Comparison of ENCODE assay signal across 1 cellular context in the genomic region with DNA sequence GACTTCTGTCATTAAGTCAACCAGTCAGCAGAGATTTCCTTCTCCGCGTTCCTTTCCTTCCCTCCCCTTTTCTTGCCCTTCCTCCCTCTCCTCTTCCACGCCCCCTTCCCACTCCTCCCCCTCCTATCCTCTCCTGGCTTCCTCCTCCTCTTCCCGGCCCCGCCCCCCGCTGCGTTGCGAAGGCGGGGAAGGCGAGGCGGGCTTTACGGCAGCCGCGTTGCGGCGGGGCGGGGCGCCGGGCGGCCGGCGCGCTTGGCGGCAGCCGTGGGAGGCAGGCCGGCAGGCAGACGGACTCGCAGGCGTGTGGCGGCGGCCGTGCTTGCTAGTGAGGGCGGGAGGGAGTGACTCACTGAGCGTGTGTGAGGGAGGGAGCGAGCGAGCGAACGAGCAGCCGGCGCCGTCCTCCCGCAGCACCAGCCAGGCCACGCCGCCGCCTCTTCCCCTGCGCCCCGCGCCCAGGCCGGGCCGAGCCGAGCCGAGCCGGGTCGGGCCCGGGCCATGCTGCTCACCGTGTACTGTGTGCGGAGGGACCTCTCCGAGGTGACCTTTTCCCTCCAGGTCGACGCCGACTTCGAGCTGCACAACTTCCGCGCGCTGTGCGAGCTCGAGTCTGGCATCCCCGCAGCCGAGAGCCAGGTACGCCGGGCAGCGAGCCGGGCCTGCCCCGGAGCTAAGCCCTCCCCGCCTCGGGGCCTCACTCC.
TF ChIP-seq lines count a peak whose summit lies in the region.

A gene (plus strand): TSS at position 286 of the 701 bp plus-strand sequence. CDS start 213 bp downstream, at position 499.

TF ChIP-seq in H1, 55 proteins besides CTCF, POLR2A, EP300 and RAD21:
- no peak for TF ChIP-seq CTBP2 (IDR thresholded peaks at IDR 0.05; ENCODE audit: borderline replicate concordance, insufficient read depth, insufficient read length, low read length)
- no peak for TF ChIP-seq SP2 (IDR thresholded peaks at IDR 0.05; ENCODE audit: low read length)
- no peak for TF ChIP-seq NRF1 (IDR thresholded peaks at IDR 0.05; ENCODE audit: low read depth, low read length)
- no peak for TF ChIP-seq BACH1 (IDR thresholded peaks at IDR 0.05; ENCODE audit: low read length)
- peak in 1 of 2 experiments; percentile 65; a peak in 2 of 4 replicates for TF ChIP-seq SIN3A (conservative IDR thresholded peaks at IDR 0.05 in 1 of 2, IDR thresholded peaks at IDR 0.05 in 1 of 2; ENCODE audit: low read depth in 1 of 2, low read length in 2 of 2)
- TF ChIP-seq SUZ12 (IDR thresholded peaks at IDR 0.05; ENCODE audit: low read length) = no peak
- TF ChIP-seq ZNF274 (IDR thresholded peaks at IDR 0.05; ENCODE audit: borderline replicate concordance, extremely low read depth, low read length) = no peak
- TF ChIP-seq, protein P1, sequence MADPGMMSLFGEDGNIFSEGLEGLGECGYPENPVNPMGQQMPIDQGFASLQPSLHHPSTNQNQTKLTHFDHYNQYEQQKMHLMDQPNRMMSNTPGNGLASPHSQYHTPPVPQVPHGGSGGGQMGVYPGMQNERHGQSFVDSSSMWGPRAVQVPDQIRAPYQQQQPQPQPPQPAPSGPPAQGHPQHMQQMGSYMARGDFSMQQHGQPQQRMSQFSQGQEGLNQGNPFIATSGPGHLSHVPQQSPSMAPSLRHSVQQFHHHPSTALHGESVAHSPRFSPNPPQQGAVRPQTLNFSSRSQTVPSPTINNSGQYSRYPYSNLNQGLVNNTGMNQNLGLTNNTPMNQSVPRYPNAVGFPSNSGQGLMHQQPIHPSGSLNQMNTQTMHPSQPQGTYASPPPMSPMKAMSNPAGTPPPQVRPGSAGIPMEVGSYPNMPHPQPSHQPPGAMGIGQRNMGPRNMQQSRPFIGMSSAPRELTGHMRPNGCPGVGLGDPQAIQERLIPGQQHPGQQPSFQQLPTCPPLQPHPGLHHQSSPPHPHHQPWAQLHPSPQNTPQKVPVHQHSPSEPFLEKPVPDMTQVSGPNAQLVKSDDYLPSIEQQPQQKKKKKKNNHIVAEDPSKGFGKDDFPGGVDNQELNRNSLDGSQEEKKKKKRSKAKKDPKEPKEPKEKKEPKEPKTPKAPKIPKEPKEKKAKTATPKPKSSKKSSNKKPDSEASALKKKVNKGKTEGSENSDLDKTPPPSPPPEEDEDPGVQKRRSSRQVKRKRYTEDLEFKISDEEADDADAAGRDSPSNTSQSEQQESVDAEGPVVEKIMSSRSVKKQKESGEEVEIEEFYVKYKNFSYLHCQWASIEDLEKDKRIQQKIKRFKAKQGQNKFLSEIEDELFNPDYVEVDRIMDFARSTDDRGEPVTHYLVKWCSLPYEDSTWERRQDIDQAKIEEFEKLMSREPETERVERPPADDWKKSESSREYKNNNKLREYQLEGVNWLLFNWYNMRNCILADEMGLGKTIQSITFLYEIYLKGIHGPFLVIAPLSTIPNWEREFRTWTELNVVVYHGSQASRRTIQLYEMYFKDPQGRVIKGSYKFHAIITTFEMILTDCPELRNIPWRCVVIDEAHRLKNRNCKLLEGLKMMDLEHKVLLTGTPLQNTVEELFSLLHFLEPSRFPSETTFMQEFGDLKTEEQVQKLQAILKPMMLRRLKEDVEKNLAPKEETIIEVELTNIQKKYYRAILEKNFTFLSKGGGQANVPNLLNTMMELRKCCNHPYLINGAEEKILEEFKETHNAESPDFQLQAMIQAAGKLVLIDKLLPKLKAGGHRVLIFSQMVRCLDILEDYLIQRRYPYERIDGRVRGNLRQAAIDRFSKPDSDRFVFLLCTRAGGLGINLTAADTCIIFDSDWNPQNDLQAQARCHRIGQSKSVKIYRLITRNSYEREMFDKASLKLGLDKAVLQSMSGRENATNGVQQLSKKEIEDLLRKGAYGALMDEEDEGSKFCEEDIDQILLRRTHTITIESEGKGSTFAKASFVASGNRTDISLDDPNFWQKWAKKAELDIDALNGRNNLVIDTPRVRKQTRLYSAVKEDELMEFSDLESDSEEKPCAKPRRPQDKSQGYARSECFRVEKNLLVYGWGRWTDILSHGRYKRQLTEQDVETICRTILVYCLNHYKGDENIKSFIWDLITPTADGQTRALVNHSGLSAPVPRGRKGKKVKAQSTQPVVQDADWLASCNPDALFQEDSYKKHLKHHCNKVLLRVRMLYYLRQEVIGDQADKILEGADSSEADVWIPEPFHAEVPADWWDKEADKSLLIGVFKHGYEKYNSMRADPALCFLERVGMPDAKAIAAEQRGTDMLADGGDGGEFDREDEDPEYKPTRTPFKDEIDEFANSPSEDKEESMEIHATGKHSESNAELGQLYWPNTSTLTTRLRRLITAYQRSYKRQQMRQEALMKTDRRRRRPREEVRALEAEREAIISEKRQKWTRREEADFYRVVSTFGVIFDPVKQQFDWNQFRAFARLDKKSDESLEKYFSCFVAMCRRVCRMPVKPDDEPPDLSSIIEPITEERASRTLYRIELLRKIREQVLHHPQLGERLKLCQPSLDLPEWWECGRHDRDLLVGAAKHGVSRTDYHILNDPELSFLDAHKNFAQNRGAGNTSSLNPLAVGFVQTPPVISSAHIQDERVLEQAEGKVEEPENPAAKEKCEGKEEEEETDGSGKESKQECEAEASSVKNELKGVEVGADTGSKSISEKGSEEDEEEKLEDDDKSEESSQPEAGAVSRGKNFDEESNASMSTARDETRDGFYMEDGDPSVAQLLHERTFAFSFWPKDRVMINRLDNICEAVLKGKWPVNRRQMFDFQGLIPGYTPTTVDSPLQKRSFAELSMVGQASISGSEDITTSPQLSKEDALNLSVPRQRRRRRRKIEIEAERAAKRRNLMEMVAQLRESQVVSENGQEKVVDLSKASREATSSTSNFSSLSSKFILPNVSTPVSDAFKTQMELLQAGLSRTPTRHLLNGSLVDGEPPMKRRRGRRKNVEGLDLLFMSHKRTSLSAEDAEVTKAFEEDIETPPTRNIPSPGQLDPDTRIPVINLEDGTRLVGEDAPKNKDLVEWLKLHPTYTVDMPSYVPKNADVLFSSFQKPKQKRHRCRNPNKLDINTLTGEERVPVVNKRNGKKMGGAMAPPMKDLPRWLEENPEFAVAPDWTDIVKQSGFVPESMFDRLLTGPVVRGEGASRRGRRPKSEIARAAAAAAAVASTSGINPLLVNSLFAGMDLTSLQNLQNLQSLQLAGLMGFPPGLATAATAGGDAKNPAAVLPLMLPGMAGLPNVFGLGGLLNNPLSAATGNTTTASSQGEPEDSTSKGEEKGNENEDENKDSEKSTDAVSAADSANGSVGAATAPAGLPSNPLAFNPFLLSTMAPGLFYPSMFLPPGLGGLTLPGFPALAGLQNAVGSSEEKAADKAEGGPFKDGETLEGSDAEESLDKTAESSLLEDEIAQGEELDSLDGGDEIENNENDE (IDR thresholded peaks at IDR 0.05; ENCODE audit: insufficient replicate concordance, low read length) = no peak
- no peak for TF ChIP-seq CREB1 (IDR thresholded peaks at IDR 0.05)
- TF ChIP-seq, protein P2, sequence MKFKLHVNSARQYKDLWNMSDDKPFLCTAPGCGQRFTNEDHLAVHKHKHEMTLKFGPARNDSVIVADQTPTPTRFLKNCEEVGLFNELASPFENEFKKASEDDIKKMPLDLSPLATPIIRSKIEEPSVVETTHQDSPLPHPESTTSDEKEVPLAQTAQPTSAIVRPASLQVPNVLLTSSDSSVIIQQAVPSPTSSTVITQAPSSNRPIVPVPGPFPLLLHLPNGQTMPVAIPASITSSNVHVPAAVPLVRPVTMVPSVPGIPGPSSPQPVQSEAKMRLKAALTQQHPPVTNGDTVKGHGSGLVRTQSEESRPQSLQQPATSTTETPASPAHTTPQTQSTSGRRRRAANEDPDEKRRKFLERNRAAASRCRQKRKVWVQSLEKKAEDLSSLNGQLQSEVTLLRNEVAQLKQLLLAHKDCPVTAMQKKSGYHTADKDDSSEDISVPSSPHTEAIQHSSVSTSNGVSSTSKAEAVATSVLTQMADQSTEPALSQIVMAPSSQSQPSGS (IDR thresholded peaks at IDR 0.05; ENCODE audit: low read length) = no peak
- TF ChIP-seq, protein P3, sequence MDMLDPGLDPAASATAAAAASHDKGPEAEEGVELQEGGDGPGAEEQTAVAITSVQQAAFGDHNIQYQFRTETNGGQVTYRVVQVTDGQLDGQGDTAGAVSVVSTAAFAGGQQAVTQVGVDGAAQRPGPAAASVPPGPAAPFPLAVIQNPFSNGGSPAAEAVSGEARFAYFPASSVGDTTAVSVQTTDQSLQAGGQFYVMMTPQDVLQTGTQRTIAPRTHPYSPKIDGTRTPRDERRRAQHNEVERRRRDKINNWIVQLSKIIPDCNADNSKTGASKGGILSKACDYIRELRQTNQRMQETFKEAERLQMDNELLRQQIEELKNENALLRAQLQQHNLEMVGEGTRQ (IDR thresholded peaks at IDR 0.05; ENCODE audit: low read length) = no peak
- TF ChIP-seq GTF2F1 (IDR thresholded peaks at IDR 0.05; ENCODE audit: borderline replicate concordance, low read depth, low read length) = no peak
- TF ChIP-seq CBX8 (IDR thresholded peaks at IDR 0.05; ENCODE audit: borderline replicate concordance, low read depth, low read length) = no peak
- TF ChIP-seq BCL11A (IDR thresholded peaks at IDR 0.05; ENCODE audit: low read depth in 2 of 2, low read length in 2 of 2) = no peak
- no peak for TF ChIP-seq ASH2L (IDR thresholded peaks at IDR 0.05; ENCODE audit: low read length)
- TF ChIP-seq CHD2 (IDR thresholded peaks at IDR 0.05; ENCODE audit: low read length) = no peak
- TF ChIP-seq HDAC6 (IDR thresholded peaks at IDR 0.05; ENCODE audit: low read depth, low read length) = no peak
- no peak for TF ChIP-seq RNF2 (IDR thresholded peaks at IDR 0.05; ENCODE audit: borderline replicate concordance, low read depth, low read length, missing control alignments, poor library complexity, severe bottlenecking)
- peak; percentile 32; the same call in 1 of the 2 replicates for TF ChIP-seq SP4 (IDR thresholded peaks at IDR 0.05; ENCODE audit: low read length)
- no peak for TF ChIP-seq MAFK (IDR thresholded peaks at IDR 0.05; ENCODE audit: low read depth, low read length)
- TF ChIP-seq KDM4A (IDR thresholded peaks at IDR 0.05; ENCODE audit: low read depth, low read length, severe bottlenecking) = peak; percentile 73
- TF ChIP-seq, protein P4, sequence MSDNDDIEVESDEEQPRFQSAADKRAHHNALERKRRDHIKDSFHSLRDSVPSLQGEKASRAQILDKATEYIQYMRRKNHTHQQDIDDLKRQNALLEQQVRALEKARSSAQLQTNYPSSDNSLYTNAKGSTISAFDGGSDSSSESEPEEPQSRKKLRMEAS (IDR thresholded peaks at IDR 0.05) = peak; percentile 39
- TF ChIP-seq KDM1A (IDR thresholded peaks at IDR 0.05; ENCODE audit: borderline replicate concordance, low read length) = no peak
- TF ChIP-seq JUND (IDR thresholded peaks at IDR 0.05; ENCODE audit: low read length) = peak; percentile 32; the same call in 1 of the 2 replicates
- no peak for TF ChIP-seq TCF12 (IDR thresholded peaks at IDR 0.05; ENCODE audit: low read depth, low read length)
- no peak for TF ChIP-seq SIX5 (IDR thresholded peaks at IDR 0.05; ENCODE audit: low read depth, low read length)
- TF ChIP-seq EZH2 (IDR thresholded peaks at IDR 0.05; ENCODE audit: low read depth, low read length, severe bottlenecking) = no peak
- TF ChIP-seq BRCA1 (IDR thresholded peaks at IDR 0.05; ENCODE audit: low read depth, low read length) = no peak
- TF ChIP-seq, protein P5, sequence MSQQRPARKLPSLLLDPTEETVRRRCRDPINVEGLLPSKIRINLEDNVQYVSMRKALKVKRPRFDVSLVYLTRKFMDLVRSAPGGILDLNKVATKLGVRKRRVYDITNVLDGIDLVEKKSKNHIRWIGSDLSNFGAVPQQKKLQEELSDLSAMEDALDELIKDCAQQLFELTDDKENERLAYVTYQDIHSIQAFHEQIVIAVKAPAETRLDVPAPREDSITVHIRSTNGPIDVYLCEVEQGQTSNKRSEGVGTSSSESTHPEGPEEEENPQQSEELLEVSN (IDR thresholded peaks at IDR 0.05) = no peak
- no peak for TF ChIP-seq CHD1 (IDR thresholded peaks at IDR 0.05; ENCODE audit: low read depth, low read length)
- no peak for TF ChIP-seq JUN (IDR thresholded peaks at IDR 0.05; ENCODE audit: low read depth, low read length)
- TF ChIP-seq HDAC2 (IDR thresholded peaks at IDR 0.05; ENCODE audit: borderline replicate concordance in 1 of 2, low read depth in 2 of 2, low read length in 2 of 2) = no peak
- TF ChIP-seq SIRT6 (IDR thresholded peaks at IDR 0.05; ENCODE audit: low read length) = no peak
- peak; percentile 49 for TF ChIP-seq TAF7 (optimal IDR thresholded peaks at IDR 0.05; ENCODE audit: borderline replicate concordance, low read depth, low read length)
- no peak for TF ChIP-seq CBX5 (IDR thresholded peaks at IDR 0.05; ENCODE audit: low read depth, low read length)
- no peak for TF ChIP-seq NANOG (IDR thresholded peaks at IDR 0.05; ENCODE audit: insufficient read depth, low read depth, low read length, poor library complexity, severe bottlenecking)
- TF ChIP-seq KDM5A (IDR thresholded peaks at IDR 0.05; ENCODE audit: low read length) = no peak
- no peak for TF ChIP-seq RFX5 (IDR thresholded peaks at IDR 0.05; ENCODE audit: borderline replicate concordance, low read depth, low read length)
- TF ChIP-seq RBBP5 (IDR thresholded peaks at IDR 0.05; ENCODE audit: borderline replicate concordance, low read depth, low read length) = peak; percentile 52; the same call in 1 of the 2 replicates
- TF ChIP-seq TBP (IDR thresholded peaks at IDR 0.05; ENCODE audit: low read depth, low read length) = peak; percentile 78; the same call in 1 of the 2 replicates
- peak; percentile 70; the same call in 1 of the 2 replicates for TF ChIP-seq SP1 (IDR thresholded peaks at IDR 0.05; ENCODE audit: low read depth, low read length)
- TF ChIP-seq, protein P6, sequence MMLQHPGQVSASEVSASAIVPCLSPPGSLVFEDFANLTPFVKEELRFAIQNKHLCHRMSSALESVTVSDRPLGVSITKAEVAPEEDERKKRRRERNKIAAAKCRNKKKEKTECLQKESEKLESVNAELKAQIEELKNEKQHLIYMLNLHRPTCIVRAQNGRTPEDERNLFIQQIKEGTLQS (IDR thresholded peaks at IDR 0.05; ENCODE audit: insufficient read depth, low read depth, low read length) = peak; percentile 67; the same call in 1 of the 2 replicates
- peak; percentile 60 for TF ChIP-seq EGR1 (IDR thresholded peaks at IDR 0.05; ENCODE audit: borderline replicate concordance, low read depth, low read length)
- no peak for TF ChIP-seq POU5F1 (IDR thresholded peaks at IDR 0.05; ENCODE audit: low read depth, low read length)
- TF ChIP-seq SRF (IDR thresholded peaks at IDR 0.05; ENCODE audit: low read depth, low read length) = no peak
- no peak for TF ChIP-seq RXRA (IDR thresholded peaks at IDR 0.05; ENCODE audit: insufficient read depth, low read depth, low read length)
- no peak for TF ChIP-seq YY1 (IDR thresholded peaks at IDR 0.05; ENCODE audit: low read depth, low read length)
- TF ChIP-seq PHF8 (conservative IDR thresholded peaks at IDR 0.05; ENCODE audit: low read depth, low read length) = peak; percentile 77
- TF ChIP-seq FOSL1 (IDR thresholded peaks at IDR 0.05; ENCODE audit: insufficient read depth, low read depth, low read length) = no peak
- no peak for TF ChIP-seq TEAD4 (IDR thresholded peaks at IDR 0.05; ENCODE audit: low read depth, low read length)
- 0 out of 2 replicates have a peak, but pooled peaks have one; percentile 40 for TF ChIP-seq GABPA (IDR thresholded peaks at IDR 0.05; ENCODE audit: borderline replicate concordance, insufficient read depth, low read length)
- TF ChIP-seq POLR2AphosphoS5 (IDR thresholded peaks at IDR 0.05; ENCODE audit: low read depth, low read length) = 0 out of 2 replicates have a peak, but pooled peaks have one; percentile 28
- TF ChIP-seq CEBPB (IDR thresholded peaks at IDR 0.05; ENCODE audit: low read depth, low read length) = no peak
- TF ChIP-seq SAP30 (IDR thresholded peaks at IDR 0.05; ENCODE audit: insufficient read depth, insufficient replicate concordance, low read length) = no peak
- TF ChIP-seq TAF1 (IDR thresholded peaks at IDR 0.05; ENCODE audit: low read depth, low read length) = peak; percentile 89
